In genomic region chr18:50045126-50045525, GRCh38 we compare ENCODE assay signal across 21 cellular contexts.
"Had no signal": no experiment of that assay in that cellular context is flagged by ENCODE, and none has a peak within 500 bp of the region (broad histone marks: within the 10 kb centered on the region; RNA-seq: fewer than 3 reads in every experiment).

No MANE protein-coding gene starts in this region.

- H3K9me3 ChIP-seq: gastrocnemius medialis, lower lobe of right lung, ovary, psoas muscle, spleen, thoracic aorta, tibial nerve, upper lobe of right lung, uterus had no signal

- DNase-seq: effector CD8-positive, alpha-beta T cell; foreskin fibroblast; gastrocnemius medialis; head of caudate nucleus; left ventricle myocardium superior; lower lobe of right lung; natural killer cell; occipital lobe; ovary; posterior cingulate gyrus; psoas muscle; right cardiac atrium; spleen; stimulated activated naive B cell treated with anti-CD40 and anti-IgM and Interleukin-4, amounts not matched to agents 10 μg/mL and 1 μg/mL and 100 μg/mL, for 72 hours; upper lobe of right lung; uterus had no signal

- ATAC-seq: esophagus mucosa; gastrocnemius medialis; left ventricle myocardium superior; lower lobe of right lung; natural killer cell; psoas muscle; right cardiac atrium; stimulated activated naive B cell treated with anti-CD40 and anti-IgM and Interleukin-4, amounts not matched to agents 10 μg/mL and 1 μg/mL and 100 μg/mL, for 72 hours; upper lobe of right lung had no signal

- H3K27ac ChIP-seq: epithelial cell of prostate, gastrocnemius medialis, lower lobe of right lung, ovary, psoas muscle, skin epidermis, spleen, thoracic aorta, tibial nerve, upper lobe of right lung, uterus had no signal

- H3K27me3 ChIP-seq: gastrocnemius medialis, ovary, tibial nerve, upper lobe of right lung, uterus had no signal

- H3K4me1 ChIP-seq: gastrocnemius medialis, lower lobe of right lung, psoas muscle, spleen, tibial nerve, upper lobe of right lung, uterus had no signal

- H3K36me3 ChIP-seq: gastrocnemius medialis, lower lobe of right lung, ovary, spleen, thoracic aorta, tibial nerve, upper lobe of right lung, uterus had no signal

- H3K4me3 ChIP-seq: gastrocnemius medialis, lower lobe of right lung, ovary, psoas muscle, skin epidermis, spleen, thoracic aorta, tibial nerve, upper lobe of right lung, uterus had no signal
